Comparison of ENCODE assay signal across 14 cellular contexts in genomic region chr11:129722529-129722928, GRCh38.
DNase-seq lines count a peak whose midpoint lies in the region; ATAC-seq and TF ChIP-seq lines count a peak whose summit lies in the region.
"Had no signal": no experiment of that assay in that cellular context is flagged by ENCODE, and none has a peak within 500 bp of the region (broad histone marks: within the 10 kb centered on the region; RNA-seq: fewer than 3 reads in every experiment).

No MANE protein-coding gene starts in this region.

- no peak overlapping the region for H3K4me3 Mint-ChIP-seq in T-cell
- H3K4me3 Mint-ChIP-seq: CD14-positive monocyte had no signal

- H3K36me3 ChIP-seq in heart left ventricle: no peaks in the 10 kb centered on the region

- intact Hi-C loops in heart left ventricle (cut with DNase I): no loop called here

- peaks cover 0 to 14% (median 0%) of the 10 kb centered on the region in 9 donors for H3K27me3 ChIP-seq in heart left ventricle

- no peak overlapping the region for H3K4me3 ChIP-seq in heart left ventricle
- H3K4me3 ChIP-seq: A549, GM23248 had no signal

- POLR2A ChIA-PET in T-cell (lab: Charles Lee): no interaction called here

- H3K27ac ChIP-seq in heart left ventricle: no peak overlapping the region
- H3K27ac ChIP-seq: A549, GM23248 had no signal

- no peaks in the 10 kb centered on the region for H3K9me3 Mint-ChIP-seq in T-cell

- DNase-seq in NCI-H748 (lab: John Stamatoyannopoulos, UW; ENCODE audit: unreplicated experiment): peak; percentile 11
- DNase-seq in NCI-H748 treated with DMSO at 0.1 percent for 48 hours (lab: John Stamatoyannopoulos, UW): no peak
- no peak for DNase-seq in T-cell
- peak; percentile 35 for DNase-seq in mesenteric fat pad (ENCODE audit: low spot score)
- DNase-seq in heart left ventricle: no peak
- DNase-seq: Calu3, DMS 273 treated with DMSO at 0.1 percent for 48 hours, GF-D8, GM23248, H7 had no signal

- no peak for TF ChIP-seq CTCF in heart left ventricle (IDR thresholded peaks at IDR 0.05)

- CTCF ChIA-PET in T-cell (lab: Charles Lee): no interaction called here

- H3K4me1 Mint-ChIP-seq in T-cell: peaks cover 11 to 18% (median 14%) of the 10 kb centered on the region in 3 donors
- H3K4me1 Mint-ChIP-seq: CD14-positive monocyte had no signal

- TF ChIP-seq POLR2A in heart left ventricle (IDR thresholded peaks at IDR 0.05): no peak

- ATAC-seq in T-cell (replicated peaks in 1 of 4) (peak; percentile 38 to 82 (median 62)), heart left ventricle (no peak), GM21390 (IDR thresholded peaks at IDR 0.05; ENCODE audit: unreplicated experiment) (no peak), GM19463 (IDR thresholded peaks at IDR 0.05; ENCODE audit: unreplicated experiment) (no peak)
- ATAC-seq: A549 had no signal

- WGBS in heart left ventricle, 4 donors: 78 to 82% (median 80%) methylated on average over 6 of the region's 6 CpGs

- H3K4me1 ChIP-seq in heart left ventricle: no peaks in the 10 kb centered on the region
- H3K4me1 ChIP-seq: A549 had no signal

- peak overlapping the region; percentile 35 to 73 for H3K27ac Mint-ChIP-seq in T-cell
- H3K27ac Mint-ChIP-seq: CD14-positive monocyte had no signal

- H3K9me3 ChIP-seq in heart left ventricle: no peaks in the 10 kb centered on the region
- H3K9me3 ChIP-seq: A549 had no signal

- no peaks in the 10 kb centered on the region for H3K27me3 Mint-ChIP-seq in T-cell

- peaks cover 14% of the 10 kb centered on the region for H3K36me3 Mint-ChIP-seq in T-cell
- H3K36me3 Mint-ChIP-seq: CD14-positive monocyte had no signal

Comparison
In these comparisons a context has a peak if more than half of its experiments do, and no peak if none do; other contexts are left out.
1. DNase-seq: peak in NCI-H748 (single experiment) and mesenteric fat pad (single experiment); none in NCI-H748 treated with DMSO at 0.1 percent for 48 hours (single experiment), T-cell (0 of 34) and heart left ventricle (0 of 5).
2. ATAC-seq: peak in T-cell (4 of 4); none in heart left ventricle (0 of 4), GM21390 (single experiment) and GM19463 (single experiment).